Comparison of ENCODE assay signal across 35 cellular contexts in genomic region chr15:58296276-58296675, GRCh38.
"Had no signal": no experiment of that assay in that cellular context is flagged by ENCODE, and none has a peak within 500 bp of the region (broad histone marks: within the 10 kb centered on the region; RNA-seq: fewer than 3 reads in every experiment).

No MANE protein-coding gene starts in this region.

- H3K4me3 Mint-ChIP-seq: activated CD4-positive, alpha-beta memory T cell treated with anti-CD3 and anti-CD28 coated beads for 36 hours; activated CD4-positive, alpha-beta T cell treated with anti-CD3 and anti-CD28 coated beads for 36 hours; activated CD4-positive, alpha-beta T cell treated with anti-CD3 and anti-CD28 coated beads, Interleukin-2, amount 10 ng/mL, durations not matched to agents 24 days and 14 days; activated CD8-positive, alpha-beta memory T cell treated with anti-CD3 and anti-CD28 coated beads, Interleukin-2, amount 10 ng/mL, durations not matched to agents 7 days and 5 days; activated CD8-positive, alpha-beta T cell treated with anti-CD3 and anti-CD28 coated beads, Interleukin-2, amount 10 ng/mL, durations not matched to agents 7 days and 5 days; activated naive CD4-positive, alpha-beta T cell treated with anti-CD3 and anti-CD28 coated beads, Interleukin-2, amount 10 ng/mL, durations not matched to agents 7 days and 5 days; activated naive CD8-positive, alpha-beta T cell treated with anti-CD3 and anti-CD28 coated beads, Interleukin-2, amount 10 ng/mL, durations not matched to agents 7 days and 5 days; brain; dendritic cell treated with granulocyte-macrophage colony-stimulating factor and Interleukin-4, amounts not matched to agents 40 ng/mL and 50 ng/mL, for 4 days; endodermal cell; T-helper 17 cell; T-helper 2 cell treated with Interferon-gamma antibody and Interleukin-4, amounts not matched to agents 5 μg/mL and 100 μg/mL, for 36 hours had no signal

- H3K4me1 ChIP-seq: ascending aorta, breast epithelium, esophagus muscularis mucosa, foreskin keratinocyte had no signal

- H3K27me3 ChIP-seq: ascending aorta, breast epithelium, cardiac muscle cell, dorsolateral prefrontal cortex, esophagus muscularis mucosa, foreskin keratinocyte, gastrocnemius medialis, heart left ventricle had no signal

- H3K27ac ChIP-seq: ascending aorta, breast epithelium, cardiac muscle cell, coronary artery, esophagus muscularis mucosa, foreskin keratinocyte, gastrocnemius medialis, heart left ventricle, WERI-Rb-1 had no signal

- H3K9me3 ChIP-seq: ascending aorta, gastrocnemius medialis had no signal

- ATAC-seq: activated CD4-positive, alpha-beta T cell treated with anti-CD3 and anti-CD28 coated beads for 36 hours; activated CD8-positive, alpha-beta memory T cell treated with anti-CD3 and anti-CD28 coated beads, Interleukin-2, amount 10 ng/mL, durations not matched to agents 7 days and 5 days; activated CD8-positive, alpha-beta T cell treated with anti-CD3 and anti-CD28 coated beads, Interleukin-2, amount 10 ng/mL, durations not matched to agents 7 days and 5 days; activated naive CD4-positive, alpha-beta T cell treated with anti-CD3 and anti-CD28 coated beads, Interleukin-2, amount 50 U/mL, for 72 hours; foreskin keratinocyte; gastrocnemius medialis; heart left ventricle; T-helper 17 cell had no signal

- H3K4me3 ChIP-seq: ascending aorta, breast epithelium, cardiac muscle cell, coronary artery, dorsolateral prefrontal cortex, esophagus muscularis mucosa, gastrocnemius medialis, heart left ventricle had no signal

- H3K36me3 ChIP-seq: ascending aorta, breast epithelium, cardiac muscle cell, esophagus muscularis mucosa, gastrocnemius medialis, heart left ventricle, WERI-Rb-1 had no signal

- H3K27me3 Mint-ChIP-seq: activated CD4-positive, alpha-beta T cell treated with anti-CD3 and anti-CD28 coated beads for 36 hours; activated CD4-positive, alpha-beta T cell treated with anti-CD3 and anti-CD28 coated beads, Interleukin-2, amount 10 ng/mL, durations not matched to agents 24 days and 14 days had no signal

- H3K27ac Mint-ChIP-seq: activated CD4-positive, alpha-beta memory T cell treated with anti-CD3 and anti-CD28 coated beads for 36 hours; activated CD4-positive, alpha-beta T cell treated with anti-CD3 and anti-CD28 coated beads for 36 hours; activated CD4-positive, alpha-beta T cell treated with anti-CD3 and anti-CD28 coated beads, Interleukin-2, amount 10 ng/mL, durations not matched to agents 24 days and 14 days; activated CD8-positive, alpha-beta memory T cell treated with anti-CD3 and anti-CD28 coated beads, Interleukin-2, amount 10 ng/mL, durations not matched to agents 7 days and 5 days; activated CD8-positive, alpha-beta T cell treated with anti-CD3 and anti-CD28 coated beads, Interleukin-2, amount 10 ng/mL, durations not matched to agents 7 days and 5 days; activated naive CD4-positive, alpha-beta T cell treated with anti-CD3 and anti-CD28 coated beads, Interleukin-2, amount 10 ng/mL, durations not matched to agents 7 days and 5 days; activated naive CD4-positive, alpha-beta T cell treated with anti-CD3 and anti-CD28 coated beads, Interleukin-2, amount 50 U/mL, for 72 hours; activated naive CD8-positive, alpha-beta T cell treated with anti-CD3 and anti-CD28 coated beads, Interleukin-2, amount 10 ng/mL, durations not matched to agents 7 days and 5 days; brain; dendritic cell treated with granulocyte-macrophage colony-stimulating factor and Interleukin-4, amounts not matched to agents 40 ng/mL and 50 ng/mL, for 4 days; endodermal cell; T-helper 17 cell; T-helper 2 cell treated with Interferon-gamma antibody and Interleukin-4, amounts not matched to agents 5 μg/mL and 100 μg/mL, for 36 hours had no signal

- DNase-seq: activated CD4-positive, alpha-beta memory T cell treated with anti-CD3 and anti-CD28 coated beads for 36 hours; activated CD4-positive, alpha-beta T cell treated with anti-CD3 and anti-CD28 coated beads for 36 hours; activated CD4-positive, alpha-beta T cell treated with anti-CD3 and anti-CD28 coated beads, Interleukin-2, amount 10 ng/mL, durations not matched to agents 24 days and 14 days; activated CD4-positive, CD25-positive, alpha-beta regulatory T cell; activated CD4-positive, CD25-positive, alpha-beta regulatory T cell treated with anti-CD3 and anti-CD28 coated beads, Interleukin-2, amount 50 U/mL, for 72 hours; activated CD8-positive, alpha-beta memory T cell treated with anti-CD3 and anti-CD28 coated beads, Interleukin-2, amount 10 ng/mL, durations not matched to agents 7 days and 5 days; activated CD8-positive, alpha-beta memory T cell treated with anti-CD3 and anti-CD28 coated beads, Interleukin-2, amount 50 U/mL, for 4 hours; activated CD8-positive, alpha-beta T cell treated with anti-CD3 and anti-CD28 coated beads, Interleukin-2, amount 10 ng/mL, durations not matched to agents 7 days and 5 days; activated gamma-delta T cell; activated naive CD4-positive, alpha-beta T cell; activated naive CD4-positive, alpha-beta T cell treated with anti-CD3 and anti-CD28 coated beads, Interleukin-2, amount 10 ng/mL, durations not matched to agents 7 days and 5 days; activated naive CD8-positive, alpha-beta T cell treated with anti-CD3 and anti-CD28 coated beads, Interleukin-2, amount 10 ng/mL, durations not matched to agents 7 days and 5 days; activated T-cell treated with anti-CD3 and anti-CD28 coated beads, Interleukin-2, amount 50 U/mL, for 1 hour; activated T-cell treated with anti-CD3 and anti-CD28 coated beads, Interleukin-2, amount 50 U/mL, for 48 hours; central memory CD4-positive, alpha-beta T cell; dorsolateral prefrontal cortex; effector memory CD4-positive, alpha-beta T cell; endodermal cell; erythroblast; foreskin keratinocyte; gastrocnemius medialis; glutamatergic neuron; heart left ventricle; T-helper 17 cell; T1000; WERI-Rb-1 had no signal

- H3K4me1 Mint-ChIP-seq: T-helper 17 cell had no signal
